ENCODE assay signal across 28 cellular contexts in genomic region chr1:184660462-184661191, GRCh38.
"Had no signal": no experiment of that assay in that cellular context is flagged by ENCODE, and none has a peak within 500 bp of the region (broad histone marks: within the 10 kb centered on the region; RNA-seq: fewer than 3 reads in every experiment).

No MANE protein-coding gene starts in this region.

- DNase-seq: cortex of kidney; effector memory CD4-positive, alpha-beta T cell; esophagus squamous epithelium; foreskin fibroblast; glutamatergic neuron; immature natural killer cell; kidney; left cardiac atrium; left ventricle myocardium superior; mucosa of descending colon; naive thymus-derived CD8-positive, alpha-beta T cell; nucleus accumbens; psoas muscle; retina; right lobe of liver; stimulated activated CD4-positive, alpha-beta T cell treated with anti-CD3 and anti-CD28 coated beads, Interleukin-4, amount 100 ng/mL, for 1 hour; stimulated activated CD8-positive, alpha-beta memory T cell treated with anti-CD3 and anti-CD28 coated beads, Interleukin-4, amount 100 ng/mL, for 48 hours; stimulated activated naive B cell treated with anti-CD40 and anti-IgM and Interleukin-4, amounts not matched to agents 10 μg/mL and 1 μg/mL and 100 μg/mL, for 72 hours; stimulated activated naive CD8-positive, alpha-beta T cell treated with anti-CD3 and anti-CD28 coated beads, Interleukin-15, amount 100 ng/mL, for 72 hours; testis; upper lobe of right lung had no signal

- H3K79me2 ChIP-seq: parathyroid adenoma had no signal

- H3K36me3 Mint-ChIP-seq: immature natural killer cell; naive thymus-derived CD8-positive, alpha-beta T cell; stimulated activated naive B cell treated with anti-CD40 and anti-IgM and Interleukin-4, amounts not matched to agents 10 μg/mL and 1 μg/mL and 100 μg/mL, for 72 hours had no signal

- H3K27me3 ChIP-seq: gastroesophageal sphincter, right lobe of liver, testis, tibial nerve, upper lobe of right lung, vagina had no signal

- H3K36me3 ChIP-seq: esophagus squamous epithelium, gastroesophageal sphincter, right lobe of liver, tibial nerve, upper lobe of right lung, vagina had no signal

- ATAC-seq: gastroesophageal sphincter; left cardiac atrium; left ventricle myocardium superior; mucosa of descending colon; naive thymus-derived CD8-positive, alpha-beta T cell; psoas muscle; right lobe of liver; stimulated activated naive CD8-positive, alpha-beta T cell treated with anti-CD3 and anti-CD28 coated beads, Interleukin-15, amount 100 ng/mL, for 72 hours; upper lobe of right lung had no signal

- H3K27ac Mint-ChIP-seq: immature natural killer cell; naive thymus-derived CD8-positive, alpha-beta T cell; stimulated activated naive B cell treated with anti-CD40 and anti-IgM and Interleukin-4, amounts not matched to agents 10 μg/mL and 1 μg/mL and 100 μg/mL, for 72 hours; stimulated activated naive CD8-positive, alpha-beta T cell treated with anti-CD3 and anti-CD28 coated beads, Interleukin-15, amount 100 ng/mL, for 72 hours had no signal

- H3K9me3 ChIP-seq: esophagus squamous epithelium, gastroesophageal sphincter, mucosa of descending colon, psoas muscle, right lobe of liver, testis, tibial nerve, upper lobe of right lung, vagina had no signal

- H3K27ac ChIP-seq: epithelial cell of prostate, esophagus squamous epithelium, parathyroid adenoma, psoas muscle, right lobe of liver, testis, upper lobe of right lung, vagina had no signal

- H3K4me3 ChIP-seq: esophagus squamous epithelium, gastroesophageal sphincter, lung, mucosa of descending colon, psoas muscle, right lobe of liver, testis, tibial nerve, upper lobe of right lung, vagina had no signal

- H2AFZ ChIP-seq: parathyroid adenoma had no signal

- H3K9ac ChIP-seq: parathyroid adenoma had no signal

- H3K4me1 ChIP-seq: parathyroid adenoma, upper lobe of right lung had no signal

- H3K9me3 Mint-ChIP-seq: immature natural killer cell; naive thymus-derived CD8-positive, alpha-beta T cell; neural crest cell; stimulated activated naive B cell treated with anti-CD40 and anti-IgM and Interleukin-4, amounts not matched to agents 10 μg/mL and 1 μg/mL and 100 μg/mL, for 72 hours; stimulated activated naive CD8-positive, alpha-beta T cell treated with anti-CD3 and anti-CD28 coated beads, Interleukin-15, amount 100 ng/mL, for 72 hours had no signal

- H3K4me3 Mint-ChIP-seq: immature natural killer cell; naive thymus-derived CD8-positive, alpha-beta T cell; neural crest cell; stimulated activated naive B cell treated with anti-CD40 and anti-IgM and Interleukin-4, amounts not matched to agents 10 μg/mL and 1 μg/mL and 100 μg/mL, for 72 hours; stimulated activated naive CD8-positive, alpha-beta T cell treated with anti-CD3 and anti-CD28 coated beads, Interleukin-15, amount 100 ng/mL, for 72 hours had no signal
